10 cellular contexts compared by ENCODE assay signal in genomic region chr7:6448943-6449543, GRCh38. TPM values are rescaled to one million over a fixed set of nuclear protein-coding genes. Genes with fewer than 3 reads are reported as not detected.
DNase-seq lines count a peak whose midpoint lies in the region; ATAC-seq and TF ChIP-seq lines count a peak whose summit lies in the region.
"Had no signal": no experiment of that assay in that cellular context is flagged by ENCODE, and none has a peak within 500 bp of the region (broad histone marks: within the 10 kb centered on the region; RNA-seq: fewer than 3 reads in every experiment).

No MANE protein-coding gene starts in this region.

- no peak overlapping the region for H3K9ac ChIP-seq in H9 (ENCODE audit: extremely low read depth, insufficient read length, low read length)
- H3K9ac ChIP-seq in SK-N-MC (ENCODE audit: insufficient read length), result no peak overlapping the region

- no peak for TF ChIP-seq EP300 in esophagus muscularis mucosa (IDR thresholded peaks at IDR 0.05)

- no peak overlapping the region for H4K91ac ChIP-seq in H9 (ENCODE audit: insufficient read length, low read depth, low read length)

- H3K4me1 ChIP-seq in H9 (ENCODE audit: insufficient read depth, low read length) (no peaks in the 10 kb centered on the region), esophagus muscularis mucosa (peaks cover 10 to 25% (median 21%) of the 10 kb centered on the region in 4 donors), gastrocnemius medialis (peaks cover 24 to 28% of the 10 kb centered on the region in 2 donors)
- peaks cover 8% of the 10 kb centered on the region for H3K4me1 ChIP-seq in effector memory CD4-positive, alpha-beta T cell (ENCODE audit: control insufficient read depth, insufficient read depth, low read length, poor library complexity, severe bottlenecking)
- H3K4me1 ChIP-seq: parathyroid adenoma had no signal

- H3K4me3 ChIP-seq in SK-N-MC (peak overlapping the region; percentile 86; the same call in 1 of the 2 replicates), esophagus muscularis mucosa (peak overlapping the region in 1 of 4 donors; percentile 90), gastrocnemius medialis (no peak overlapping the region)
- no peak overlapping the region for H3K4me3 ChIP-seq in effector memory CD4-positive, alpha-beta T cell (ENCODE audit: insufficient read depth, low read depth, low read length, poor library complexity, severe bottlenecking)

- no peak overlapping the region for H2BK12ac ChIP-seq in H9 (ENCODE audit: insufficient read length, low read depth, low read length)

- no peak overlapping the region for H2AK5ac ChIP-seq in H9 (ENCODE audit: insufficient read length, low read length)

- no peak overlapping the region for H2BK120ac ChIP-seq in H9 (ENCODE audit: low read depth, low read length, poor library complexity, severe bottlenecking)

- H3K4me1 Mint-ChIP-seq in H9, result peaks cover 0 to 10% of the 10 kb centered on the region in 2 experiments; a peak in 2 of 4 replicates

- in situ Hi-C loops in gastrocnemius medialis (cut with MboI; ENCODE audit: low sequenced_read_pairs in 4 of 4), result no loop called here

- H3K27me3 ChIP-seq in H9 (ENCODE audit: insufficient read depth, low read length), result no peaks in the 10 kb centered on the region
- H3K27me3 ChIP-seq in esophagus muscularis mucosa, result no peaks in the 10 kb centered on the region
- no peaks in the 10 kb centered on the region for H3K27me3 ChIP-seq in gastrocnemius medialis
- H3K27me3 ChIP-seq in effector memory CD4-positive, alpha-beta T cell (replicated peaks; ENCODE audit: control insufficient read depth, insufficient read depth, low read length, poor library complexity, severe bottlenecking), result no peaks in the 10 kb centered on the region

- peak overlapping the region; percentile 33 for H3K4me2 ChIP-seq in H9 (ENCODE audit: insufficient read depth, insufficient read length, low read length)

- no peak overlapping the region for H4K5ac ChIP-seq in H9 (ENCODE audit: insufficient read length, low read depth, low read length)

- H2BK20ac ChIP-seq in H9 (ENCODE audit: low read depth, low read length, poor library complexity, severe bottlenecking), result no peak overlapping the region

- H3K23ac ChIP-seq in H9 (ENCODE audit: insufficient read length, low read depth, low read length), result no peak overlapping the region

- H3K23me2 ChIP-seq in H9 (ENCODE audit: insufficient read length, low read depth, low read length, poor library complexity, severe bottlenecking), result peaks cover 3% of the 10 kb centered on the region

- peak overlapping the region in 1 of 3 experiments; percentile 28; a peak in 2 of 7 replicates for H3K27ac Mint-ChIP-seq in H9

- intact Hi-C loops in esophagus muscularis mucosa (cut with DNase I) (no loop called here), gastrocnemius medialis (cut with DNase I; ENCODE audit: low total_unique reads) (loop anchor here (1.0 to 10.0 kb wide), 2 partner anchors 32 to 1116 kb away; partner anchors contain the start of gene MIOS)

- H2BK15ac ChIP-seq in H9 (ENCODE audit: low read depth, low read length), result peak overlapping the region; percentile 85

- H3K27me3 Mint-ChIP-seq in H9 (ENCODE audit: low read depth), result no peaks in the 10 kb centered on the region

- H3K9me3 ChIP-seq in H9 (ENCODE audit: control insufficient read depth, low read depth, low read length) (no peaks in the 10 kb centered on the region), SK-N-MC (ENCODE audit: low read depth, low read length) (no peaks in the 10 kb centered on the region), esophagus muscularis mucosa (no peaks in the 10 kb centered on the region), gastrocnemius medialis (no peaks in the 10 kb centered on the region)
- H3K9me3 ChIP-seq in effector memory CD4-positive, alpha-beta T cell (ENCODE audit: control insufficient read depth, low read length), result no peaks in the 10 kb centered on the region

- peak overlapping the region; percentile 71 to 97 for H3K4me3 Mint-ChIP-seq in H9

- H2AFZ ChIP-seq in H9 (ENCODE audit: low read length), result no peak overlapping the region

- no peak overlapping the region for H3K4ac ChIP-seq in H9 (ENCODE audit: low read depth, low read length)

- TF ChIP-seq POLR2A in esophagus muscularis mucosa (IDR thresholded peaks at IDR 0.05; ENCODE audit: low read depth) (no peak), gastrocnemius medialis (IDR thresholded peaks at IDR 0.05) (no peak)

- H4K20me1 ChIP-seq in H9 (ENCODE audit: control insufficient read depth, insufficient read depth, insufficient read length), result no peaks in the 10 kb centered on the region

- H3T11ph ChIP-seq in H9 (ENCODE audit: low read length), result no peak overlapping the region

- H3K36me3 ChIP-seq in SK-N-MC (ENCODE audit: insufficient read depth, low read length), result peaks cover 19% of the 10 kb centered on the region
- peaks cover 5 to 20% (median 16%) of the 10 kb centered on the region in 4 donors for H3K36me3 ChIP-seq in esophagus muscularis mucosa
- peaks cover 0 to 16% of the 10 kb centered on the region in 2 donors for H3K36me3 ChIP-seq in gastrocnemius medialis
- peaks cover 8% of the 10 kb centered on the region for H3K36me3 ChIP-seq in effector memory CD4-positive, alpha-beta T cell (ENCODE audit: control insufficient read depth, insufficient read depth, low read length)

- no peak for ATAC-seq in gastrocnemius medialis
- no peak for ATAC-seq in HG02938 (IDR thresholded peaks at IDR 0.05; ENCODE audit: unreplicated experiment)

- H3K27ac ChIP-seq in H9 (ENCODE audit: insufficient read length, low read depth, low read length) (no peak overlapping the region), SK-N-MC (no peak overlapping the region), esophagus muscularis mucosa (replicated peaks in 1 of 4) (peak overlapping the region; percentile 88 to 95 (median 90)), gastrocnemius medialis (peak overlapping the region; percentile 93 to 98 (median 97))
- H3K27ac ChIP-seq in effector memory CD4-positive, alpha-beta T cell (ENCODE audit: insufficient read depth, low read length, poor library complexity, severe bottlenecking), result no peak overlapping the region

- H3K14ac ChIP-seq in H9 (ENCODE audit: insufficient read depth, low read length), result no peak overlapping the region

- H3K36me3 Mint-ChIP-seq in H9 (ENCODE audit: insufficient read depth in 1 of 3, low read depth in 3 of 3), result peaks cover 18 to 27% (median 21%) of the 10 kb centered on the region in 3 experiments

- DNase-seq in H9 (no peak), SK-N-MC (ENCODE audit: low read depth, low spot score) (no peak), esophagus muscularis mucosa (ENCODE audit: extremely low spot score) (no peak), gastrocnemius medialis (no peak), T1000 (lab: John Stamatoyannopoulos, UW) (no peak), hippocampal formation (lab: John Stamatoyannopoulos, UW) (no peak)
- no peak for DNase-seq in effector memory CD4-positive, alpha-beta T cell
- DNase-seq: NCI-H2081 treated with DMSO at 0.1 percent for 48 hours had no signal

- no peak overlapping the region for H3K56ac ChIP-seq in H9 (ENCODE audit: insufficient read length, low read depth, low read length)

- no peak overlapping the region for H4K8ac ChIP-seq in H9 (replicated peaks; ENCODE audit: insufficient read length, low read depth, low read length)

- peaks cover 5% of the 10 kb centered on the region; the same call in 1 of the 2 replicates for H3K79me2 ChIP-seq in H9 (ENCODE audit: insufficient read depth, low read length)

- WGBS in H9 (ENCODE audit: extremely low coverage, insufficient read length, low lambda C conversion rate), result no CpG with 5 or more reads among the region's 16 CpGs
- 92% methylated on average over 16 of the region's 16 CpGs for WGBS in esophagus muscularis mucosa

- H3K9me3 Mint-ChIP-seq in H9, result no peaks in the 10 kb centered on the region

- TF ChIP-seq CTCF in H9 (conservative IDR thresholded peaks at IDR 0.05) (no peak), esophagus muscularis mucosa (IDR thresholded peaks at IDR 0.05) (no peak), gastrocnemius medialis (IDR thresholded peaks at IDR 0.05 in 4 of 5, conservative IDR thresholded peaks at IDR 0.05 in 1 of 5) (no peak)

- no peak overlapping the region for H2BK5ac ChIP-seq in H9 (ENCODE audit: insufficient read length, low read length)

- no peaks in the 10 kb centered on the region for H3K79me1 ChIP-seq in H9 (ENCODE audit: insufficient read depth, low read depth, low read length, poor library complexity, severe bottlenecking)

- H3K18ac ChIP-seq in H9 (ENCODE audit: insufficient read length, low read depth, low read length), result peak overlapping the region; percentile 33

RNA-seq across cellular contexts. Expression of gene DAGLB, which starts 1.3 kb away (rescaled TPM):
- total RNA-seq in H9 (2021), result 41.9 and 46.4 TPM in 2 replicates
- total RNA-seq in esophagus muscularis mucosa, result 10 to 100 TPM in 3 of 4 donors, 1 to 10 TPM in 1; 9.8 to 14.6 (median 12.0) TPM
- total RNA-seq in gastrocnemius medialis, result 10 to 100 TPM; 11.7 to 24.0 (median 16.1) TPM

RNA-seq across cellular contexts. Expression of gene KDELR2, which starts 34.9 kb away (rescaled TPM):
- 86.5 and 91.8 TPM in 2 replicates for total RNA-seq in H9 (2021)
- 10 to 100 TPM; 53.7 to 68.2 (median 55.3) TPM for total RNA-seq in esophagus muscularis mucosa
- 10 to 100 TPM; 27.5 to 34.2 (median 31.8) TPM for total RNA-seq in gastrocnemius medialis

Comparison
In these comparisons a context has a peak if more than half of its experiments do, and no peak if none do; other contexts are left out.
1. H3K27ac ChIP-seq: peak in esophagus muscularis mucosa (4 of 4) and gastrocnemius medialis (4 of 4); none in H9 (single experiment), SK-N-MC (single experiment) and effector memory CD4-positive, alpha-beta T cell (single experiment).